In the genomic region with DNA sequence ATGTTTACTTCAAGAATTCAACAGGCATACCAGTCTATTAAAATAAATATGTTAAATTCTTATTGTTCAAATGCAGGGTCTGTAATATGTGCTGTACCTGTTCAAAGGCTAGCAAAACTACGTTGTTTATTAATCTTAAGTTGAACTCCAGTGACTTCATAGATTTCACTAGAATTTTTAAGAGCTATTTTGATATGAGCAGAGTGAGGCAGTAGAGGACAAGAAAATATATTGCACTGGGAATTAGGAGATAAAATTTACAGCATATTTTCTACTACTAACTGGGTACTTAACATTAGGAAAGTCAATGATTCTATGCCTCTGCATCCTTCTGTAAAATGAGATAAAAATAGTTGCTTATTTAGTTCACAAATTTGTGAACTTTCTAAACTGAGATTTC, we compare ENCODE assay signal across 2 cellular contexts.
TF ChIP-seq lines count a peak whose summit lies in the region.

No MANE protein-coding gene starts in this region.

TF ChIP-seq in SK-N-SH, 30 proteins besides CTCF, POLR2A, EP300 and RAD21:
- TF ChIP-seq, protein P1, sequence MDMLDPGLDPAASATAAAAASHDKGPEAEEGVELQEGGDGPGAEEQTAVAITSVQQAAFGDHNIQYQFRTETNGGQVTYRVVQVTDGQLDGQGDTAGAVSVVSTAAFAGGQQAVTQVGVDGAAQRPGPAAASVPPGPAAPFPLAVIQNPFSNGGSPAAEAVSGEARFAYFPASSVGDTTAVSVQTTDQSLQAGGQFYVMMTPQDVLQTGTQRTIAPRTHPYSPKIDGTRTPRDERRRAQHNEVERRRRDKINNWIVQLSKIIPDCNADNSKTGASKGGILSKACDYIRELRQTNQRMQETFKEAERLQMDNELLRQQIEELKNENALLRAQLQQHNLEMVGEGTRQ (IDR thresholded peaks at IDR 0.05; ENCODE audit: borderline replicate concordance, low read depth, low read length): no peak
- TF ChIP-seq, protein P2, sequence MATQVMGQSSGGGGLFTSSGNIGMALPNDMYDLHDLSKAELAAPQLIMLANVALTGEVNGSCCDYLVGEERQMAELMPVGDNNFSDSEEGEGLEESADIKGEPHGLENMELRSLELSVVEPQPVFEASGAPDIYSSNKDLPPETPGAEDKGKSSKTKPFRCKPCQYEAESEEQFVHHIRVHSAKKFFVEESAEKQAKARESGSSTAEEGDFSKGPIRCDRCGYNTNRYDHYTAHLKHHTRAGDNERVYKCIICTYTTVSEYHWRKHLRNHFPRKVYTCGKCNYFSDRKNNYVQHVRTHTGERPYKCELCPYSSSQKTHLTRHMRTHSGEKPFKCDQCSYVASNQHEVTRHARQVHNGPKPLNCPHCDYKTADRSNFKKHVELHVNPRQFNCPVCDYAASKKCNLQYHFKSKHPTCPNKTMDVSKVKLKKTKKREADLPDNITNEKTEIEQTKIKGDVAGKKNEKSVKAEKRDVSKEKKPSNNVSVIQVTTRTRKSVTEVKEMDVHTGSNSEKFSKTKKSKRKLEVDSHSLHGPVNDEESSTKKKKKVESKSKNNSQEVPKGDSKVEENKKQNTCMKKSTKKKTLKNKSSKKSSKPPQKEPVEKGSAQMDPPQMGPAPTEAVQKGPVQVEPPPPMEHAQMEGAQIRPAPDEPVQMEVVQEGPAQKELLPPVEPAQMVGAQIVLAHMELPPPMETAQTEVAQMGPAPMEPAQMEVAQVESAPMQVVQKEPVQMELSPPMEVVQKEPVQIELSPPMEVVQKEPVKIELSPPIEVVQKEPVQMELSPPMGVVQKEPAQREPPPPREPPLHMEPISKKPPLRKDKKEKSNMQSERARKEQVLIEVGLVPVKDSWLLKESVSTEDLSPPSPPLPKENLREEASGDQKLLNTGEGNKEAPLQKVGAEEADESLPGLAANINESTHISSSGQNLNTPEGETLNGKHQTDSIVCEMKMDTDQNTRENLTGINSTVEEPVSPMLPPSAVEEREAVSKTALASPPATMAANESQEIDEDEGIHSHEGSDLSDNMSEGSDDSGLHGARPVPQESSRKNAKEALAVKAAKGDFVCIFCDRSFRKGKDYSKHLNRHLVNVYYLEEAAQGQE (IDR thresholded peaks at IDR 0.05; ENCODE audit: low read depth, low read length): no peak
- TF ChIP-seq RFX5 (IDR thresholded peaks at IDR 0.05; ENCODE audit: low read length) (no peak), YY1 (IDR thresholded peaks at IDR 0.05; ENCODE audit: low read depth) (no peak), TEAD4 (IDR thresholded peaks at IDR 0.05; ENCODE audit: borderline replicate concordance, insufficient read depth) (no peak), TAF1 (IDR thresholded peaks at IDR 0.05; ENCODE audit: borderline replicate concordance, low read depth, low read length) (no peak), TCF12 (IDR thresholded peaks at IDR 0.05) (no peak)
- TF ChIP-seq, protein P3, sequence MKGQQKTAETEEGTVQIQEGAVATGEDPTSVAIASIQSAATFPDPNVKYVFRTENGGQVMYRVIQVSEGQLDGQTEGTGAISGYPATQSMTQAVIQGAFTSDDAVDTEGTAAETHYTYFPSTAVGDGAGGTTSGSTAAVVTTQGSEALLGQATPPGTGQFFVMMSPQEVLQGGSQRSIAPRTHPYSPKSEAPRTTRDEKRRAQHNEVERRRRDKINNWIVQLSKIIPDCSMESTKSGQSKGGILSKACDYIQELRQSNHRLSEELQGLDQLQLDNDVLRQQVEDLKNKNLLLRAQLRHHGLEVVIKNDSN (IDR thresholded peaks at IDR 0.05; ENCODE audit: borderline replicate concordance, low read depth): no peak

TF ChIP-seq in SK-N-SH treated with all-trans-retinoic acid at 6 μM for 48 hours, 23 proteins besides CTCF, POLR2A, EP300 and RAD21 (continued from another document):
- TF ChIP-seq SNAI2 (CRISPR knock-in tag; IDR thresholded peaks at IDR 0.05) (no peak), BACH2 (CRISPR knock-in tag; IDR thresholded peaks at IDR 0.05; ENCODE audit: borderline replicate concordance) (no peak), ESRRG (CRISPR knock-in tag; IDR thresholded peaks at IDR 0.05) (no peak), TCF4 (CRISPR knock-in tag; IDR thresholded peaks at IDR 0.05; ENCODE audit: borderline replicate concordance) (no peak), ZC3H10 (CRISPR knock-in tag; IDR thresholded peaks at IDR 0.05) (no peak), RARB (CRISPR knock-in tag; IDR thresholded peaks at IDR 0.05) (no peak), ZNF565 (CRISPR knock-in tag; conservative IDR thresholded peaks at IDR 0.05; ENCODE audit: low read depth) (no peak)
- TF ChIP-seq, protein P4, sequence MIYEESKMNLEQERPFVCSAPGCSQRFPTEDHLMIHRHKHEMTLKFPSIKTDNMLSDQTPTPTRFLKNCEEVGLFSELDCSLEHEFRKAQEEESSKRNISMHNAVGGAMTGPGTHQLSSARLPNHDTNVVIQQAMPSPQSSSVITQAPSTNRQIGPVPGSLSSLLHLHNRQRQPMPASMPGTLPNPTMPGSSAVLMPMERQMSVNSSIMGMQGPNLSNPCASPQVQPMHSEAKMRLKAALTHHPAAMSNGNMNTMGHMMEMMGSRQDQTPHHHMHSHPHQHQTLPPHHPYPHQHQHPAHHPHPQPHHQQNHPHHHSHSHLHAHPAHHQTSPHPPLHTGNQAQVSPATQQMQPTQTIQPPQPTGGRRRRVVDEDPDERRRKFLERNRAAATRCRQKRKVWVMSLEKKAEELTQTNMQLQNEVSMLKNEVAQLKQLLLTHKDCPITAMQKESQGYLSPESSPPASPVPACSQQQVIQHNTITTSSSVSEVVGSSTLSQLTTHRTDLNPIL (CRISPR knock-in tag; IDR thresholded peaks at IDR 0.05; ENCODE audit: low read depth): no peak
- TF ChIP-seq, protein P5, sequence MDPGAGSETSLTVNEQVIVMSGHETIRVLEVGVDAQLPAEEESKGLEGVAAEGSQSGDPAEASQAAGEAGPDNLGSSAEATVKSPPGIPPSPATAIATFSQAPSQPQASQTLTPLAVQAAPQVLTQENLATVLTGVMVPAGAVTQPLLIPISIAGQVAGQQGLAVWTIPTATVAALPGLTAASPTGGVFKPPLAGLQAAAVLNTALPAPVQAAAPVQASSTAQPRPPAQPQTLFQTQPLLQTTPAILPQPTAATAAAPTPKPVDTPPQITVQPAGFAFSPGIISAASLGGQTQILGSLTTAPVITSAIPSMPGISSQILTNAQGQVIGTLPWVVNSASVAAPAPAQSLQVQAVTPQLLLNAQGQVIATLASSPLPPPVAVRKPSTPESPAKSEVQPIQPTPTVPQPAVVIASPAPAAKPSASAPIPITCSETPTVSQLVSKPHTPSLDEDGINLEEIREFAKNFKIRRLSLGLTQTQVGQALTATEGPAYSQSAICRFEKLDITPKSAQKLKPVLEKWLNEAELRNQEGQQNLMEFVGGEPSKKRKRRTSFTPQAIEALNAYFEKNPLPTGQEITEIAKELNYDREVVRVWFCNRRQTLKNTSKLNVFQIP (CRISPR knock-in tag; IDR thresholded peaks at IDR 0.05; ENCODE audit: borderline replicate concordance, low read depth): no peak
